ENCODE assay signal across 16 cellular contexts in genomic region chr3:38645601-38646000, GRCh38.
"Had no signal": no experiment of that assay in that cellular context is flagged by ENCODE, and none has a peak within 500 bp of the region (broad histone marks: within the 10 kb centered on the region; RNA-seq: fewer than 3 reads in every experiment).

No MANE protein-coding gene starts in this region.

- H3K9me3 Mint-ChIP-seq: activated naive CD4-positive, alpha-beta T cell treated with anti-CD3 and anti-CD28 coated beads for 36 hours; activated naive CD8-positive, alpha-beta T cell treated with anti-CD3 and anti-CD28 coated beads, Interleukin-2, amount 50 U/mL, for 24 hours; activated T-helper 17 cell treated with anti-CD3 and anti-CD28 coated beads, Interleukin-2, amount 50 U/mL, for 72 hours; mesothelial cell of epicardium; nephron progenitor cell; stimulated activated memory B cell treated with anti-CD40 and anti-IgM and Interleukin-4, amounts not matched to agents 10 μg/mL and 1 μg/mL and 100 μg/mL, for 72 hours; WTC11 had no signal

- H3K4me1 ChIP-seq: prostate gland had no signal

- H3K36me3 Mint-ChIP-seq: mesothelial cell of epicardium; stimulated activated memory B cell treated with anti-CD40 and anti-IgM and Interleukin-4, amounts not matched to agents 10 μg/mL and 1 μg/mL and 100 μg/mL, for 72 hours; WTC11 had no signal

- H3K27me3 Mint-ChIP-seq: activated T-helper 17 cell treated with anti-CD3 and anti-CD28 coated beads, Interleukin-2, amount 50 U/mL, for 72 hours; stimulated activated memory B cell treated with anti-CD40 and anti-IgM and Interleukin-4, amounts not matched to agents 10 μg/mL and 1 μg/mL and 100 μg/mL, for 72 hours; T-helper 17 cell had no signal

- H3K9me3 ChIP-seq: prostate gland had no signal

- H3K27ac ChIP-seq: prostate gland had no signal

- H3K4me3 ChIP-seq: prostate gland had no signal

- ATAC-seq: activated CD8-positive, alpha-beta T cell treated with anti-CD3 and anti-CD28 coated beads, Interleukin-2, amount 10 ng/mL, durations not matched to agents 7 days and 5 days; activated naive CD8-positive, alpha-beta T cell treated with anti-CD3 and anti-CD28 coated beads, Interleukin-2, amount 50 U/mL, for 24 hours; activated T-helper 17 cell treated with anti-CD3 and anti-CD28 coated beads, Interleukin-2, amount 50 U/mL, for 72 hours; stimulated activated memory B cell treated with anti-CD40 and anti-IgM and Interleukin-4, amounts not matched to agents 10 μg/mL and 1 μg/mL and 100 μg/mL, for 72 hours; T-helper 17 cell; WTC11 had no signal

- H3K27ac Mint-ChIP-seq: activated CD8-positive, alpha-beta T cell treated with anti-CD3 and anti-CD28 coated beads, Interleukin-2, amount 10 ng/mL, durations not matched to agents 7 days and 5 days; activated naive CD4-positive, alpha-beta T cell treated with anti-CD3 and anti-CD28 coated beads for 36 hours; activated T-helper 17 cell treated with anti-CD3 and anti-CD28 coated beads, Interleukin-2, amount 50 U/mL, for 72 hours; mesothelial cell of epicardium; nephron progenitor cell; stimulated activated memory B cell treated with anti-CD40 and anti-IgM and Interleukin-4, amounts not matched to agents 10 μg/mL and 1 μg/mL and 100 μg/mL, for 72 hours; T-helper 17 cell; WTC11 had no signal

- H3K36me3 ChIP-seq: prostate gland had no signal

- H3K4me1 Mint-ChIP-seq: activated T-helper 17 cell treated with anti-CD3 and anti-CD28 coated beads, Interleukin-2, amount 50 U/mL, for 72 hours had no signal

- DNase-seq: activated CD4-positive, alpha-beta T cell treated with anti-CD3 and anti-CD28 coated beads for 4 hours; activated CD8-positive, alpha-beta T cell treated with anti-CD3 and anti-CD28 coated beads, Interleukin-2, amount 10 ng/mL, durations not matched to agents 7 days and 5 days; activated naive CD8-positive, alpha-beta T cell treated with anti-CD3 and anti-CD28 coated beads, Interleukin-2, amount 50 U/mL, for 24 hours; activated T-cell treated with anti-CD3 and anti-CD28 coated beads for 4 hours; aorta; hippocampal formation; kidney; nephron progenitor cell; occipital lobe; T-helper 17 cell had no signal

- H3K4me3 Mint-ChIP-seq: activated CD8-positive, alpha-beta T cell treated with anti-CD3 and anti-CD28 coated beads, Interleukin-2, amount 10 ng/mL, durations not matched to agents 7 days and 5 days; activated naive CD4-positive, alpha-beta T cell treated with anti-CD3 and anti-CD28 coated beads for 36 hours; activated naive CD8-positive, alpha-beta T cell treated with anti-CD3 and anti-CD28 coated beads, Interleukin-2, amount 50 U/mL, for 24 hours; activated T-helper 17 cell treated with anti-CD3 and anti-CD28 coated beads, Interleukin-2, amount 50 U/mL, for 72 hours; mesothelial cell of epicardium; nephron progenitor cell; stimulated activated memory B cell treated with anti-CD40 and anti-IgM and Interleukin-4, amounts not matched to agents 10 μg/mL and 1 μg/mL and 100 μg/mL, for 72 hours; T-helper 17 cell; WTC11 had no signal
